Comparison of ENCODE assay signal across 9 cellular contexts in genomic region chr3:179179979-179180758, GRCh38. TPM values are rescaled to one million over a fixed set of nuclear protein-coding genes. Genes with fewer than 3 reads are reported as not detected.
DNase-seq lines count a peak whose midpoint lies in the region; ATAC-seq and TF ChIP-seq lines count a peak whose summit lies in the region.
"Had no signal": no experiment of that assay in that cellular context is flagged by ENCODE, and none has a peak within 500 bp of the region (broad histone marks: within the 10 kb centered on the region; RNA-seq: fewer than 3 reads in every experiment).

No MANE protein-coding gene starts in this region.

- TF ChIP-seq EP300 in ovary (IDR thresholded peaks at IDR 0.05) = no peak

- H3K36me3 ChIP-seq in ovary (no peaks in the 10 kb centered on the region), BE2C (no peaks in the 10 kb centered on the region)

- H3K4me3 ChIP-seq in choroid plexus epithelial cell (ENCODE audit: low read depth, low read length) (no peak overlapping the region), ovary (no peak overlapping the region), BE2C (ENCODE audit: low read depth, low read length) (no peak overlapping the region)

- ATAC-seq in GM18511 (IDR thresholded peaks at IDR 0.05; ENCODE audit: unreplicated experiment) (peak; percentile 44), GM19328 (IDR thresholded peaks at IDR 0.05; ENCODE audit: unreplicated experiment) (no peak), HG03521 (IDR thresholded peaks at IDR 0.05; ENCODE audit: unreplicated experiment) (no peak)
- ATAC-seq: Panc1 had no signal

- TF ChIP-seq CTCF in choroid plexus epithelial cell (conservative IDR thresholded peaks at IDR 0.05; ENCODE audit: low read depth, low read length) (no peak), ovary (IDR thresholded peaks at IDR 0.05) (no peak), BE2C (IDR thresholded peaks at IDR 0.05; ENCODE audit: low read depth, low read length) (no peak)

- 50 to 69% (median 60%) methylated on average over 1 of the region's 1 CpG for WGBS in ovary, 3 donors

- H3K9me3 ChIP-seq in ovary (no peaks in the 10 kb centered on the region), BE2C (no peaks in the 10 kb centered on the region)

- peak; percentile 87 for DNase-seq in NCI-H1105 treated with DMSO at 0.1 percent for 48 hours (lab: John Stamatoyannopoulos, UW)
- peak; percentile 72 for DNase-seq in choroid plexus epithelial cell (ENCODE audit: low read depth)
- no peak for DNase-seq in ovary
- DNase-seq in SW 1271 (lab: John Stamatoyannopoulos, UW) = no peak
- DNase-seq in BE2C = no peak

- H3K4me1 ChIP-seq in ovary (ENCODE audit: insufficient read depth) (peaks cover 10% of the 10 kb centered on the region), BE2C (peaks cover 18% of the 10 kb centered on the region)

- no peak for TF ChIP-seq POLR2A in ovary (IDR thresholded peaks at IDR 0.05)

- intact Hi-C loops in ovary (cut with DNase I) = loop anchor here in 2 of 4 donors (5.0 kb wide), 1 partner anchor 33 kb away; the partner anchor contains the start of gene PIK3CA (in 2 of the 2)

- H3K27me3 ChIP-seq in ovary = no peaks in the 10 kb centered on the region
- no peaks in the 10 kb centered on the region for H3K27me3 ChIP-seq in BE2C

- H3K27ac ChIP-seq in ovary = peak overlapping the region; percentile 28 to 53

RNA-seq across cellular contexts. Expression of gene PIK3CA, which starts 32.0 kb away (rescaled TPM):
- total RNA-seq in ovary = 10 to 100 TPM; 15.0 to 29.7 (median 23.2) TPM
- 10 to 100 TPM in 1 of 2 donors, 1 to 10 TPM in 1; 8.9 to 14.6 TPM for polyA plus RNA-seq in ovary
- 5.1 TPM for polyA plus RNA-seq in BE2C (2012; ENCODE audit: insufficient read depth, insufficient read length, low read depth)

Comparison
In these comparisons a context has a peak if more than half of its experiments do, and no peak if none do; other contexts are left out.
1. DNase-seq: peak in NCI-H1105 treated with DMSO at 0.1 percent for 48 hours (single experiment) and choroid plexus epithelial cell (single experiment); none in ovary (0 of 5), SW 1271 (0 of 2) and BE2C (single experiment).